Comparison of ENCODE assay signal across 25 cellular contexts in the genomic region with DNA sequence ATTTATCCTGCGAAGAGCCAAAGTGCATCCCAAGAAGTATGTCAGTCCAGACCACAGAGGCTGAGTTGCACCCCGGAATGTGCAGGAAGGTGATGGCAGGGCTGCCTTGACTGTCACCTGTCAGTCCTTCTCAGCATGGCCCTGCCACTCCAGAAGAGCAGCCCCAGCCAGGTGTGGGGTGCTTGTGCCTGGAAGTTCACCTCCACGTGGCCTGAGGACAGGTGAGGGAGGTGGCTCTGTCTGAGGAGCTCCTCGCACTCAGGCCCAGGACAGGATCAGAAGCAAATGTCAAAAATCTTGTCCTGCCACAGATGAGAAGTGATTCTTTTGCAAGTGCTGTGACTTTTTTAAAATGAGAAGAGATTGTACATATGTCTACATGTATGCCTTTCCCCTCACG.
"Had no signal": no experiment of that assay in that cellular context is flagged by ENCODE, and none has a peak within 500 bp of the region (broad histone marks: within the 10 kb centered on the region; RNA-seq: fewer than 3 reads in every experiment).

No MANE protein-coding gene starts in this region.

- H3K4me3 ChIP-seq: ascending aorta, gastroesophageal sphincter, heart left ventricle, thyroid gland, uterus had no signal

- H3K4me3 Mint-ChIP-seq: activated naive CD4-positive, alpha-beta T cell treated with anti-CD3 and anti-CD28 coated beads, Interleukin-2, amount 10 ng/mL, durations not matched to agents 7 days and 5 days; activated T-cell treated with anti-CD3 and anti-CD28 coated beads, Interleukin-2, amount 50 U/mL, for 4 hours; central memory CD8-positive, alpha-beta T cell; naive thymus-derived CD8-positive, alpha-beta T cell; T-helper 1 cell treated with Interleukin-12 subunit alpha and Interleukin-12 subunit beta and Interleukin-4 antibody, amounts not matched to agents 30 μg/mL and 1 μg/mL, for 36 hours had no signal

- H3K36me3 ChIP-seq: neutrophil, uterus had no signal

- H2AFZ ChIP-seq: parathyroid adenoma had no signal

- H3K9me3 Mint-ChIP-seq: activated naive CD4-positive, alpha-beta T cell treated with anti-CD3 and anti-CD28 coated beads, Interleukin-2, amount 10 ng/mL, durations not matched to agents 7 days and 5 days; activated T-cell treated with anti-CD3 and anti-CD28 coated beads, Interleukin-2, amount 50 U/mL, for 4 hours; central memory CD8-positive, alpha-beta T cell; immature natural killer cell; naive thymus-derived CD8-positive, alpha-beta T cell; T-helper 1 cell treated with Interleukin-12 subunit alpha and Interleukin-12 subunit beta and Interleukin-4 antibody, amounts not matched to agents 30 μg/mL and 1 μg/mL, for 36 hours had no signal

- H3K27me3 ChIP-seq: ascending aorta, gastroesophageal sphincter, heart left ventricle, neutrophil, thyroid gland, uterus had no signal

- H3K79me2 ChIP-seq: parathyroid adenoma had no signal

- H3K27me3 Mint-ChIP-seq: central memory CD8-positive, alpha-beta T cell; naive thymus-derived CD8-positive, alpha-beta T cell had no signal

- H3K36me3 Mint-ChIP-seq: activated naive CD4-positive, alpha-beta T cell treated with anti-CD3 and anti-CD28 coated beads, Interleukin-2, amount 10 ng/mL, durations not matched to agents 7 days and 5 days; naive thymus-derived CD8-positive, alpha-beta T cell had no signal

- H3K27ac ChIP-seq: ascending aorta, neutrophil, parathyroid adenoma, thyroid gland, uterus had no signal

- H3K9ac ChIP-seq: parathyroid adenoma had no signal

- H3K4me1 ChIP-seq: ascending aorta, gastroesophageal sphincter, parathyroid adenoma, thyroid gland, uterus had no signal

- ATAC-seq: activated CD4-positive, CD25-positive, alpha-beta regulatory T cell treated with anti-CD3 and anti-CD28 coated beads, Interleukin-2, amount 50 U/mL, for 24 hours; activated T-cell treated with anti-CD3 and anti-CD28 coated beads, Interleukin-2, amount 50 U/mL, for 4 hours; gastroesophageal sphincter; naive thymus-derived CD8-positive, alpha-beta T cell had no signal

- DNase-seq: activated CD4-positive, alpha-beta T cell treated with anti-CD3 and anti-CD28 coated beads, Interleukin-2, amount 50 U/mL, for 1 hour; activated CD8-positive, alpha-beta memory T cell treated with anti-CD3 and anti-CD28 coated beads, Interleukin-2, amount 50 U/mL, for 4 hours; activated effector memory CD4-positive, alpha-beta T cell treated with Interleukin-2 at 50 U/mL for 16 hours; activated naive CD4-positive, alpha-beta T cell treated with anti-CD3 and anti-CD28 coated beads, Interleukin-2, amount 10 ng/mL, durations not matched to agents 7 days and 5 days; activated T-cell treated with anti-CD3 and anti-CD28 coated beads, Interleukin-2, amount 50 U/mL, for 4 hours; cortex of kidney; effector CD4-positive, alpha-beta T cell; immature natural killer cell; left ventricle myocardium superior; mesenchymal stem cell; naive thymus-derived CD8-positive, alpha-beta T cell; stimulated activated CD4-positive, alpha-beta T cell treated with anti-CD3 and anti-CD28 coated beads, Interleukin-12 subunit alpha, Interleukin-12 subunit beta, amount 100 ng/mL, for 4 hours; stimulated activated CD4-positive, alpha-beta T cell treated with anti-CD3 and anti-CD28 coated beads, Interleukin-1b, Interleukin-23, amount 100 ng/mL, for 48 hours; stimulated activated CD8-positive, alpha-beta memory T cell treated with anti-CD3 and anti-CD28 coated beads, Interleukin-4, amount 100 ng/mL, for 48 hours; stimulated activated naive CD4-positive, alpha-beta T cell; thyroid gland; uterus had no signal

- H3K9me3 ChIP-seq: ascending aorta, gastroesophageal sphincter, heart left ventricle, neutrophil, thyroid gland, uterus had no signal

- H3K27ac Mint-ChIP-seq: activated naive CD4-positive, alpha-beta T cell treated with anti-CD3 and anti-CD28 coated beads, Interleukin-2, amount 10 ng/mL, durations not matched to agents 7 days and 5 days; T-helper 1 cell treated with Interleukin-12 subunit alpha and Interleukin-12 subunit beta and Interleukin-4 antibody, amounts not matched to agents 30 μg/mL and 1 μg/mL, for 36 hours had no signal
